1 cellular context compared by ENCODE assay signal in the genomic region with DNA sequence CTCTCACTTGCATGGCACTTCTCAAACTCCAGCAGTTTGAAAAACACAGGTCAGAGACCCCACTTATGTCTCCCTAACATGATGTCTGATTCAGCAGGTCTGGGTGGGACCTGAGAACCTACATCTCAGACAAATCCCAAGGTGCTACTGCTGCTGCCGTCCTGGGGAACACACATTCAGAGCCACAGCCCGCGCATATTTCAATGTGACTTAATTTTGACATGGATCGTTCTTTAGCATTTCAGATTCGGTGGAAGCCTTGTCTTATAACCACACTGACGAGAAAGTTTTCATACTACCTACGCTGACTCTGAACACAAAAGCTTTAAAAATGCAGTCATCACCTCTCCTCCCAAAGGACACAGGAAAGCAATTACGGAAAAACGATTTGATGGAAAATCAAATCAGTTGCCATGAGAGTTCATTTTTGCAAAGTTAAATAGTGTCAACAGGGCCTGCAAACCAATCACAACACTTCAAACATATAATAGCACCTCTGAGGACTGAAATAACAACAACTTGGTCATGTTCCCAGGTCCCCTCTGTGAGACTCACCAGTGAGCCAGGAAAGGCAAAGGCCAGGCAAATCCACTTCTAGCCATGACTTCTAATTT.
TF ChIP-seq lines count a peak whose summit lies in the region.

No MANE protein-coding gene starts in this region.

TF ChIP-seq in GM23338, 12 proteins besides CTCF, POLR2A, EP300 and RAD21 (continued from another document):
- TF ChIP-seq, protein P1, sequence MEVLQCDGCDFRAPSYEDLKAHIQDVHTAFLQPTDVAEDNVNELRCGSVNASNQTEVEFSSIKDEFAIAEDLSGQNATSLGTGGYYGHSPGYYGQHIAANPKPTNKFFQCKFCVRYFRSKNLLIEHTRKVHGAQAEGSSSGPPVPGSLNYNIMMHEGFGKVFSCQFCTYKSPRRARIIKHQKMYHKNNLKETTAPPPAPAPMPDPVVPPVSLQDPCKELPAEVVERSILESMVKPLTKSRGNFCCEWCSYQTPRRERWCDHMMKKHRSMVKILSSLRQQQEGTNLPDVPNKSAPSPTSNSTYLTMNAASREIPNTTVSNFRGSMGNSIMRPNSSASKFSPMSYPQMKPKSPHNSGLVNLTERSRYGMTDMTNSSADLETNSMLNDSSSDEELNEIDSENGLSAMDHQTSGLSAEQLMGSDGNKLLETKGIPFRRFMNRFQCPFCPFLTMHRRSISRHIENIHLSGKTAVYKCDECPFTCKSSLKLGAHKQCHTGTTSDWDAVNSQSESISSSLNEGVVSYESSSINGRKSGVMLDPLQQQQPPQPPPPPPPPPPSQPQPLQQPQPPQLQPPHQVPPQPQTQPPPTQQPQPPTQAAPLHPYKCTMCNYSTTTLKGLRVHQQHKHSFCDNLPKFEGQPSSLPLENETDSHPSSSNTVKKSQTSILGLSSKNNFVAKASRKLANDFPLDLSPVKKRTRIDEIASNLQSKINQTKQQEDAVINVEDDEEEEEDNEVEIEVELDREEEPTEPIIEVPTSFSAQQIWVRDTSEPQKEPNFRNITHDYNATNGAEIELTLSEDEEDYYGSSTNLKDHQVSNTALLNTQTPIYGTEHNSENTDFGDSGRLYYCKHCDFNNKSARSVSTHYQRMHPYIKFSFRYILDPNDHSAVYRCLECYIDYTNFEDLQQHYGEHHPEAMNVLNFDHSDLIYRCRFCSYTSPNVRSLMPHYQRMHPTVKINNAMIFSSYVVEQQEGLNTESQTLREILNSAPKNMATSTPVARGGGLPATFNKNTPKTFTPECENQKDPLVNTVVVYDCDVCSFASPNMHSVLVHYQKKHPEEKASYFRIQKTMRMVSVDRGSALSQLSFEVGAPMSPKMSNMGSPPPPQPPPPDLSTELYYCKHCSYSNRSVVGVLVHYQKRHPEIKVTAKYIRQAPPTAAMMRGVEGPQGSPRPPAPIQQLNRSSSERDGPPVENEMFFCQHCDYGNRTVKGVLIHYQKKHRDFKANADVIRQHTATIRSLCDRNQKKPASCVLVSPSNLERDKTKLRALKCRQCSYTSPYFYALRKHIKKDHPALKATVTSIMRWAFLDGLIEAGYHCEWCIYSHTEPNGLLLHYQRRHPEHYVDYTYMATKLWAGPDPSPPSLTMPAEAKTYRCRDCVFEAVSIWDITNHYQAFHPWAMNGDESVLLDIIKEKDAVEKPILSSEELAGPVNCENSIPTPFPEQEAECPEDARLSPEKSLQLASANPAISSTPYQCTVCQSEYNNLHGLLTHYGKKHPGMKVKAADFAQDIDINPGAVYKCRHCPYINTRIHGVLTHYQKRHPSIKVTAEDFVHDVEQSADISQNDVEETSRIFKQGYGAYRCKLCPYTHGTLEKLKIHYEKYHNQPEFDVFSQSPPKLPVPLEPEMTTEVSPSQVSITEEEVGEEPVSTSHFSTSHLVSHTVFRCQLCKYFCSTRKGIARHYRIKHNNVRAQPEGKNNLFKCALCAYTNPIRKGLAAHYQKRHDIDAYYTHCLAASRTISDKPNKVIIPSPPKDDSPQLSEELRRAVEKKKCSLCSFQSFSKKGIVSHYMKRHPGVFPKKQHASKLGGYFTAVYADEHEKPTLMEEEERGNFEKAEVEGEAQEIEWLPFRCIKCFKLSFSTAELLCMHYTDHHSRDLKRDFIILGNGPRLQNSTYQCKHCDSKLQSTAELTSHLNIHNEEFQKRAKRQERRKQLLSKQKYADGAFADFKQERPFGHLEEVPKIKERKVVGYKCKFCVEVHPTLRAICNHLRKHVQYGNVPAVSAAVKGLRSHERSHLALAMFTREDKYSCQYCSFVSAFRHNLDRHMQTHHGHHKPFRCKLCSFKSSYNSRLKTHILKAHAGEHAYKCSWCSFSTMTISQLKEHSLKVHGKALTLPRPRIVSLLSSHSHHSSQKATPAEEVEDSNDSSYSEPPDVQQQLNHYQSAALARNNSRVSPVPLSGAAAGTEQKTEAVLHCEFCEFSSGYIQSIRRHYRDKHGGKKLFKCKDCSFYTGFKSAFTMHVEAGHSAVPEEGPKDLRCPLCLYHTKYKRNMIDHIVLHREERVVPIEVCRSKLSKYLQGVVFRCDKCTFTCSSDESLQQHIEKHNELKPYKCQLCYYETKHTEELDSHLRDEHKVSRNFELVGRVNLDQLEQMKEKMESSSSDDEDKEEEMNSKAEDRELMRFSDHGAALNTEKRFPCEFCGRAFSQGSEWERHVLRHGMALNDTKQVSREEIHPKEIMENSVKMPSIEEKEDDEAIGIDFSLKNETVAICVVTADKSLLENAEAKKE (CRISPR knock-in tag; IDR thresholded peaks at IDR 0.05) = no peak
- TF ChIP-seq ZNF114 (CRISPR knock-in tag; IDR thresholded peaks at IDR 0.05) (no peak), EZH2phosphoT487 (IDR thresholded peaks at IDR 0.05; ENCODE audit: unreplicated experiment) (no peak), STAT1 (IDR thresholded peaks at IDR 0.05; ENCODE audit: unreplicated experiment) (no peak), CREB1 (CRISPR knock-in tag; IDR thresholded peaks at IDR 0.05; ENCODE audit: low read depth) (no peak), EZH2 (IDR thresholded peaks at IDR 0.05; ENCODE audit: low read depth, unreplicated experiment) (no peak), NANOG (IDR thresholded peaks at IDR 0.05; ENCODE audit: borderline replicate concordance) (no peak), POLR2AphosphoS5 (IDR thresholded peaks at IDR 0.05; ENCODE audit: low read depth) (no peak)
- TF ChIP-seq, protein P2, sequence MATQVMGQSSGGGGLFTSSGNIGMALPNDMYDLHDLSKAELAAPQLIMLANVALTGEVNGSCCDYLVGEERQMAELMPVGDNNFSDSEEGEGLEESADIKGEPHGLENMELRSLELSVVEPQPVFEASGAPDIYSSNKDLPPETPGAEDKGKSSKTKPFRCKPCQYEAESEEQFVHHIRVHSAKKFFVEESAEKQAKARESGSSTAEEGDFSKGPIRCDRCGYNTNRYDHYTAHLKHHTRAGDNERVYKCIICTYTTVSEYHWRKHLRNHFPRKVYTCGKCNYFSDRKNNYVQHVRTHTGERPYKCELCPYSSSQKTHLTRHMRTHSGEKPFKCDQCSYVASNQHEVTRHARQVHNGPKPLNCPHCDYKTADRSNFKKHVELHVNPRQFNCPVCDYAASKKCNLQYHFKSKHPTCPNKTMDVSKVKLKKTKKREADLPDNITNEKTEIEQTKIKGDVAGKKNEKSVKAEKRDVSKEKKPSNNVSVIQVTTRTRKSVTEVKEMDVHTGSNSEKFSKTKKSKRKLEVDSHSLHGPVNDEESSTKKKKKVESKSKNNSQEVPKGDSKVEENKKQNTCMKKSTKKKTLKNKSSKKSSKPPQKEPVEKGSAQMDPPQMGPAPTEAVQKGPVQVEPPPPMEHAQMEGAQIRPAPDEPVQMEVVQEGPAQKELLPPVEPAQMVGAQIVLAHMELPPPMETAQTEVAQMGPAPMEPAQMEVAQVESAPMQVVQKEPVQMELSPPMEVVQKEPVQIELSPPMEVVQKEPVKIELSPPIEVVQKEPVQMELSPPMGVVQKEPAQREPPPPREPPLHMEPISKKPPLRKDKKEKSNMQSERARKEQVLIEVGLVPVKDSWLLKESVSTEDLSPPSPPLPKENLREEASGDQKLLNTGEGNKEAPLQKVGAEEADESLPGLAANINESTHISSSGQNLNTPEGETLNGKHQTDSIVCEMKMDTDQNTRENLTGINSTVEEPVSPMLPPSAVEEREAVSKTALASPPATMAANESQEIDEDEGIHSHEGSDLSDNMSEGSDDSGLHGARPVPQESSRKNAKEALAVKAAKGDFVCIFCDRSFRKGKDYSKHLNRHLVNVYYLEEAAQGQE (IDR thresholded peaks at IDR 0.05; ENCODE audit: unreplicated experiment) = no peak
